In the genomic region with DNA sequence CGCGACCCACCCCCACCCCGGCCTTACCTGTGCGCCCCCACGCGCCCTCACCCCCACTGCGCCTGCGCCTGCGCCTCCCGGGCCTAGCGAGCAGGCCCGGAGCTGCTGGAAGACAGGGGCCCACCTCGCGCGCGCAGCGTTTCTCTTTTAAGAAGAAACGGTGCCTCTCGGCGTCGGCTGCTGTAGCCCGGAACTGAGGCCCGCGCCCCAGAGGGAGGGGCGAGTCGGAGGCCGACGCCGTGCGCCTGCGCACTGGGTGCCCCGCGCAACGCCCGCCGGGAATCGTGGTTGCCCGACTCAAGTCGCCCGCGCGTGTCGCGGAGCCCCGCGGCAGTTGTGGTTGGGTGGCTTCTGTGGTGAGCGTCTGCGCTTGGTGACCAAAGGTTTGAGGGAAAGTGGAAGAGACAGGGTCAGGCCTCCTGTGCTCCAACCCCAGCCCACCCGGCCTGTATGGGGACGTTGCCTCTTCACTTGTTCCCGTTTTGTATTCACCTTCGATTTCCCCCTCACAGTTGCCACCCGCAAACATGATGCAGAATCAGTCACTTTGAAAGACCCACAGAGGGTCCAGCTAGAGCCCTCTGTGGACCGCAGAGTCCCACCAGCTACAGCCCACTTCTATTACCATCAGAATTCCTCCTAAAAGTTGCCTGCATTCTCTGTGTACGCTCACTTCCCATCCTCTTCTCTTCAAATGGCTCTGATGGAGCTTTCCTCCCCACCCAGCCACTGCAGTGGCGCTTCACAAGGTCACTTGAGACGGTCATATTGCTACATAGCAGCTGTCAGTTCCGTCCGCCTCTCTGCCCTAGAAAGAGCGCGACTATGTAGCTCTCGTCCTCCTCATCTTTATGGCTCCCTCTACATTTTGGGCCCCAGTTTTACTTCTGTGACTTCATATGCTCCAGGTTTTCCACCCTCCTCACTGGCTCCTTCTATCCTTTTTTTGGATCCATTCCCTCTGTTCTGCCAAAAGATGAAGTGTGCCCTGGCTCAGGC, we compare ENCODE assay signal across 8 cellular contexts. TPM values are rescaled to one million over a fixed set of nuclear protein-coding genes. Genes with fewer than 3 reads are reported as not detected.
DNase-seq lines count a peak whose midpoint lies in the region; ATAC-seq and TF ChIP-seq lines count a peak whose summit lies in the region.

A gene with protein sequence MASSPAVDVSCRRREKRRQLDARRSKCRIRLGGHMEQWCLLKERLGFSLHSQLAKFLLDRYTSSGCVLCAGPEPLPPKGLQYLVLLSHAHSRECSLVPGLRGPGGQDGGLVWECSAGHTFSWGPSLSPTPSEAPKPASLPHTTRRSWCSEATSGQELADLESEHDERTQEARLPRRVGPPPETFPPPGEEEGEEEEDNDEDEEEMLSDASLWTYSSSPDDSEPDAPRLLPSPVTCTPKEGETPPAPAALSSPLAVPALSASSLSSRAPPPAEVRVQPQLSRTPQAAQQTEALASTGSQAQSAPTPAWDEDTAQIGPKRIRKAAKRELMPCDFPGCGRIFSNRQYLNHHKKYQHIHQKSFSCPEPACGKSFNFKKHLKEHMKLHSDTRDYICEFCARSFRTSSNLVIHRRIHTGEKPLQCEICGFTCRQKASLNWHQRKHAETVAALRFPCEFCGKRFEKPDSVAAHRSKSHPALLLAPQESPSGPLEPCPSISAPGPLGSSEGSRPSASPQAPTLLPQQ (minus strand): TSS at position 195 of the 999 bp plus-strand sequence. CDS start 776 bp downstream, outside the sequence.

- DNase-seq in Ammon's horn (ENCODE audit: low spot score) (peak; percentile 98), GM19238 (ENCODE audit: insufficient read length, low spot score) (peak; percentile 96), NCI-H460 (ENCODE audit: extremely low read depth, low read depth) (peak; percentile 98), cerebellar nuclear complex (lab: John Stamatoyannopoulos, UW) (peak; percentile 51 to 84), kidney epithelial cell (ENCODE audit: low read depth) (peak; percentile 82)
- peak; percentile 96 for DNase-seq in activated CD4-positive, alpha-beta T cell treated with anti-CD3 and anti-CD28 coated beads for 1 hour
- peak; percentile 96 to 98 for DNase-seq in stimulated activated CD4-positive, alpha-beta T cell treated with anti-CD3 and anti-CD28 coated beads, Interleukin-15, amount 100 ng/mL, for 48 hours (ENCODE audit: low read depth in 2 of 2)

- peak; percentile 80 for ATAC-seq in HG03439 (IDR thresholded peaks at IDR 0.05; ENCODE audit: unreplicated experiment)

- no peak for TF ChIP-seq CTCF in kidney epithelial cell (IDR thresholded peaks at IDR 0.05; ENCODE audit: insufficient read depth, low read length, poor library complexity, severe bottlenecking)

- no peaks in the 10 kb centered on the region for H3K36me3 ChIP-seq in kidney epithelial cell (ENCODE audit: control insufficient read depth, insufficient read depth, low read length)

- H3K4me3 ChIP-seq in kidney epithelial cell (ENCODE audit: low read depth, low read length): peak within 1 kb of the TSS; percentile 55

- H3K27me3 ChIP-seq in kidney epithelial cell (ENCODE audit: control insufficient read depth, insufficient read depth, low read length): no peaks in the 10 kb centered on the region

RNA-seq across cellular contexts. Expression of the gene that starts here (rescaled TPM):
- total RNA-seq in NCI-H460 (2014; rRNA removed; shearing (Covaris generic)): 34.6 and 40.2 TPM in 2 replicates
- 463 and 468 TPM in 2 replicates for polyA plus RNA-seq in NCI-H460 (2014; cell fraction: nucleus; rRNA removed)
- total RNA-seq in kidney epithelial cell: 20.4 and 32.0 TPM in 2 replicates

Comparison
In these comparisons a context has a peak if more than half of its experiments do, and no peak if none do; other contexts are left out.
1. Peak in every context shown above with its lines: DNase-seq, ATAC-seq and H3K4me3 ChIP-seq.